9 cellular contexts compared by ENCODE assay signal in genomic region chr11:83061883-83062282, GRCh38. TPM values are rescaled to one million over a fixed set of nuclear protein-coding genes. Genes with fewer than 3 reads are reported as not detected.
DNase-seq lines count a peak whose midpoint lies in the region; ATAC-seq and TF ChIP-seq lines count a peak whose summit lies in the region.
"Had no signal": no experiment of that assay in that cellular context is flagged by ENCODE, and none has a peak within 500 bp of the region (broad histone marks: within the 10 kb centered on the region; RNA-seq: fewer than 3 reads in every experiment).

No MANE protein-coding gene starts in this region.

- H3K4me1 Mint-ChIP-seq in activated CD4-positive, alpha-beta memory T cell treated with anti-CD3 and anti-CD28 coated beads, Interleukin-2, amount 10 ng/mL, durations not matched to agents 7 days and 5 days, result peaks cover 33% of the 10 kb centered on the region

- peaks cover 25% of the 10 kb centered on the region for H3K36me3 Mint-ChIP-seq in activated CD4-positive, alpha-beta memory T cell treated with anti-CD3 and anti-CD28 coated beads, Interleukin-2, amount 10 ng/mL, durations not matched to agents 7 days and 5 days (ENCODE audit: low read depth)

- H3K27ac ChIP-seq in aorta (ENCODE audit: low read depth in 1 of 2, low read length in 2 of 2), result no peak overlapping the region

- ATAC-seq in GM19395 (IDR thresholded peaks at IDR 0.05; ENCODE audit: unreplicated experiment) (peak; percentile 78), HG03095 (IDR thresholded peaks at IDR 0.05; ENCODE audit: unreplicated experiment) (peak; percentile 80), aorta (ENCODE audit: low FRiP score) (no peak)

- DNase-seq in GM12864 (ENCODE audit: low read depth) (peak; percentile 95), anterior cingulate cortex (lab: John Stamatoyannopoulos, UW) (no peak), GOT3 (lab: John Stamatoyannopoulos, UW) (no peak), aorta (no peak), DMS153 treated with DMSO at 0.1 percent for 48 hours (lab: John Stamatoyannopoulos, UW; ENCODE audit: unreplicated experiment) (no peak)
- no peak for DNase-seq in activated CD4-positive, alpha-beta memory T cell treated with anti-CD3 and anti-CD28 coated beads, Interleukin-2, amount 10 ng/mL, durations not matched to agents 7 days and 5 days
- DNase-seq: stimulated activated CD8-positive, alpha-beta memory T cell treated with anti-CD3 and anti-CD28 coated beads, Interleukin-4, amount 100 ng/mL, for 48 hours had no signal

- peaks cover 12% of the 10 kb centered on the region for H3K9me3 Mint-ChIP-seq in activated CD4-positive, alpha-beta memory T cell treated with anti-CD3 and anti-CD28 coated beads, Interleukin-2, amount 10 ng/mL, durations not matched to agents 7 days and 5 days

- H3K27me3 Mint-ChIP-seq in activated CD4-positive, alpha-beta memory T cell treated with anti-CD3 and anti-CD28 coated beads, Interleukin-2, amount 10 ng/mL, durations not matched to agents 7 days and 5 days, result no peaks in the 10 kb centered on the region

- POLR2A ChIA-PET in activated CD4-positive, alpha-beta memory T cell treated with anti-CD3 and anti-CD28 coated beads, Interleukin-2, amount 10 ng/mL, durations not matched to agents 7 days and 5 days (lab: Charles Lee), result interaction anchor here (1.4 to 6.0 kb wide), 7 partner anchors 10 to 98 kb away, joined by 4 to 51 read pairs (median 10); partner anchors contain the start of genes PCF11 and RAB30

- H3K4me1 ChIP-seq in aorta (ENCODE audit: control insufficient read depth in 1 of 2, insufficient read depth in 2 of 2, low read length in 2 of 2), result no peaks in the 10 kb centered on the region

- H3K27me3 ChIP-seq in aorta (ENCODE audit: control insufficient read depth in 1 of 2, insufficient read depth in 2 of 2, low read length in 1 of 2), result no peaks in the 10 kb centered on the region

- H3K4me3 Mint-ChIP-seq in activated CD4-positive, alpha-beta memory T cell treated with anti-CD3 and anti-CD28 coated beads, Interleukin-2, amount 10 ng/mL, durations not matched to agents 7 days and 5 days, result no peak overlapping the region

- TF ChIP-seq CTCF in GM12864 (IDR thresholded peaks at IDR 0.05; ENCODE audit: low read depth, low read length, missing control alignments), result no peak

- CTCF ChIA-PET in activated CD4-positive, alpha-beta memory T cell treated with anti-CD3 and anti-CD28 coated beads, Interleukin-2, amount 10 ng/mL, durations not matched to agents 7 days and 5 days (lab: Charles Lee), result interaction anchor here (2.1 kb wide), 1 partner anchor 10 kb away, joined by 11 read pairs; the partner anchor contains the start of gene RAB30

- intact Hi-C loops in aorta (cut with DNase I), result no loop called here

- H3K36me3 ChIP-seq in aorta (ENCODE audit: control insufficient read depth in 1 of 2, insufficient read depth in 2 of 2, low read length in 1 of 2), result no peaks in the 10 kb centered on the region

- H3K4me3 ChIP-seq in GM12864 (ENCODE audit: low read depth, low read length), result no peak overlapping the region; the same call in 1 of the 2 replicates
- no peak overlapping the region for H3K4me3 ChIP-seq in aorta (ENCODE audit: low read length in 2 of 2)

- WGBS in aorta, 2 donors, result 92% methylated on average over 4 of the region's 4 CpGs

- peak overlapping the region; percentile 96 for H3K27ac Mint-ChIP-seq in activated CD4-positive, alpha-beta memory T cell treated with anti-CD3 and anti-CD28 coated beads, Interleukin-2, amount 10 ng/mL, durations not matched to agents 7 days and 5 days

- H3K9me3 ChIP-seq in aorta (ENCODE audit: control insufficient read depth, low read length), result no peaks in the 10 kb centered on the region

RNA-seq across cellular contexts. Expression of gene RAB30, which starts 9.8 kb away (rescaled TPM):
- total RNA-seq in activated CD4-positive, alpha-beta memory T cell treated with anti-CD3 and anti-CD28 coated beads, Interleukin-2, amount 10 ng/mL, durations not matched to agents 7 days and 5 days, result 10 to 100 TPM in 1 of 2 experiments, 1 to 10 TPM in 1; 9.9 to 10.2 TPM
- 10 to 100 TPM; 20.3 to 44.1 TPM for total RNA-seq in aorta
- polyA plus RNA-seq in aorta, result 1 to 10 TPM; 2.9 to 3.7 TPM
